Comparison of ENCODE assay signal across 24 cellular contexts in genomic region chr4:153274967-153275366, GRCh38.
DNase-seq lines count a peak whose midpoint lies in the region; ATAC-seq, FAIRE-seq and TF ChIP-seq lines count a peak whose summit lies in the region.
"Had no signal": no experiment of that assay in that cellular context is flagged by ENCODE, and none has a peak within 500 bp of the region (broad histone marks: within the 10 kb centered on the region; RNA-seq: fewer than 3 reads in every experiment).

No MANE protein-coding gene starts in this region.

- H3K27me3 ChIP-seq in mammary epithelial cell (ENCODE audit: insufficient read depth, low read length): no peaks in the 10 kb centered on the region

- no peak overlapping the region for H3K27ac ChIP-seq in mammary epithelial cell (ENCODE audit: insufficient read depth, low read depth, low read length)
- H3K27ac ChIP-seq: left ventricle myocardium inferior had no signal

- H3K79me2 ChIP-seq in mammary epithelial cell (ENCODE audit: insufficient read depth, low read length): no peaks in the 10 kb centered on the region

- POLR2A ChIA-PET in activated CD4-positive, alpha-beta T cell treated with anti-CD3 and anti-CD28 coated beads for 36 hours (lab: Charles Lee): no interaction called here

- H2AFZ ChIP-seq in mammary epithelial cell (ENCODE audit: low read depth, low read length): no peak overlapping the region

- H3K4me2 ChIP-seq in mammary epithelial cell (ENCODE audit: insufficient read depth, low read depth, low read length): no peak overlapping the region

- no TSS peak for BruUV-seq in mammary epithelial cell (replicated peaks; lab: Mats Ljungman, UMichigan)

- H3K36me3 ChIP-seq in mammary epithelial cell (ENCODE audit: insufficient read depth, low read length): no peaks in the 10 kb centered on the region

- WGBS in mammary epithelial cell (ENCODE audit: low coverage, missing lambda C conversion rate): 81% methylated on average over 2 of the region's 2 CpGs

- no peaks in the 10 kb centered on the region for H3K27me3 Mint-ChIP-seq in activated CD4-positive, alpha-beta T cell treated with anti-CD3 and anti-CD28 coated beads for 36 hours
- H3K27me3 Mint-ChIP-seq: CD4-positive, CD25-positive, alpha-beta regulatory T cell had no signal

- FAIRE-seq in islet of Langerhans (lab: Jason Lieb, UNC): peak; percentile 84
- FAIRE-seq: GM19239, TTC549 had no signal

- H3K9me3 ChIP-seq in mammary epithelial cell (replicated peaks; ENCODE audit: insufficient read depth, low read length): no peaks in the 10 kb centered on the region
- H3K9me3 ChIP-seq: left ventricle myocardium inferior had no signal

- H3K9ac ChIP-seq in mammary epithelial cell (ENCODE audit: insufficient read depth, low read length): no peak overlapping the region

- dilution Hi-C loops in mammary epithelial cell (cut with HindIII; ENCODE audit: low sequenced_read_pairs): no loop called here

- no peaks in the 10 kb centered on the region for H3K36me3 Mint-ChIP-seq in activated CD4-positive, alpha-beta T cell treated with anti-CD3 and anti-CD28 coated beads for 36 hours (ENCODE audit: low read depth)
- H3K36me3 Mint-ChIP-seq: CD4-positive, CD25-positive, alpha-beta regulatory T cell; natural killer cell treated with Interleukin-12 subunit alpha and Interleukin-12 subunit beta and Interleukin-15 and Interleukin-18, amount 100 ng/mL, for 72 hours had no signal

- peaks cover 4% of the 10 kb centered on the region for H3K4me1 ChIP-seq in mammary epithelial cell (ENCODE audit: insufficient read depth, low read length)

- no peak overlapping the region for H3K4me3 ChIP-seq in mammary epithelial cell (replicated peaks in 1 of 3; ENCODE audit: insufficient read depth in 1 of 3, low read depth in 2 of 3, low read length in 3 of 3)
- H3K4me3 ChIP-seq: left ventricle myocardium inferior had no signal

- H4K20me1 ChIP-seq in mammary epithelial cell (ENCODE audit: insufficient read depth, low read length): no peaks in the 10 kb centered on the region

- intact Hi-C loops in activated CD4-positive, alpha-beta T cell treated with anti-CD3 and anti-CD28 coated beads for 36 hours (cut with DNase I, micrococcal nuclease): no loop called here
- intact Hi-C loops in mammary epithelial cell (cut with micrococcal nuclease): no loop called here

- in situ Hi-C loops in mammary epithelial cell (cut with MboI; ENCODE audit: low sequenced_read_pairs in 2 of 2): no loop called here

- no peak overlapping the region for H3K27ac Mint-ChIP-seq in activated CD4-positive, alpha-beta T cell treated with anti-CD3 and anti-CD28 coated beads for 36 hours
- H3K27ac Mint-ChIP-seq: CD4-positive, CD25-positive, alpha-beta regulatory T cell; natural killer cell treated with Interleukin-12 subunit alpha and Interleukin-12 subunit beta and Interleukin-15 and Interleukin-18, amount 100 ng/mL, for 72 hours had no signal

- no peak overlapping the region for H3K4me3 Mint-ChIP-seq in activated CD4-positive, alpha-beta T cell treated with anti-CD3 and anti-CD28 coated beads for 36 hours
- H3K4me3 Mint-ChIP-seq: CD4-positive, CD25-positive, alpha-beta regulatory T cell; natural killer cell treated with Interleukin-12 subunit alpha and Interleukin-12 subunit beta and Interleukin-15 and Interleukin-18, amount 100 ng/mL, for 72 hours had no signal

- no peaks in the 10 kb centered on the region for H3K9me3 Mint-ChIP-seq in activated CD4-positive, alpha-beta T cell treated with anti-CD3 and anti-CD28 coated beads for 36 hours (ENCODE audit: low read depth)
- H3K9me3 Mint-ChIP-seq: natural killer cell treated with Interleukin-12 subunit alpha and Interleukin-12 subunit beta and Interleukin-15 and Interleukin-18, amount 100 ng/mL, for 72 hours had no signal

- peak; percentile 64 for ATAC-seq in activated CD4-positive, alpha-beta T cell treated with anti-CD3 and anti-CD28 coated beads for 36 hours
- ATAC-seq in GM18909 (IDR thresholded peaks at IDR 0.05; ENCODE audit: poor library complexity, unreplicated experiment) (no peak), GM18520 (IDR thresholded peaks at IDR 0.05; ENCODE audit: unreplicated experiment) (no peak), HG03039 (IDR thresholded peaks at IDR 0.05; ENCODE audit: unreplicated experiment) (no peak)
- ATAC-seq: HCT116; natural killer cell treated with Interleukin-12 subunit alpha and Interleukin-12 subunit beta and Interleukin-15 and Interleukin-18, amount 100 ng/mL, for 72 hours had no signal

- TF ChIP-seq CTCF in mammary epithelial cell (conservative IDR thresholded peaks at IDR 0.05 in 1 of 2, IDR thresholded peaks at IDR 0.05 in 1 of 2; ENCODE audit: extremely low read depth in 1 of 2, insufficient read depth in 1 of 2, low read depth in 1 of 2, low read length in 2 of 2): no peak

- CTCF ChIA-PET in activated CD4-positive, alpha-beta T cell treated with anti-CD3 and anti-CD28 coated beads for 36 hours (lab: Charles Lee): no interaction called here
- CTCF ChIA-PET in mammary epithelial cell (lab: Charles Lee; ENCODE audit: low non-redundant PET): no interaction called here

- no peak for DNase-seq in activated CD4-positive, alpha-beta T cell treated with anti-CD3 and anti-CD28 coated beads for 36 hours
- DNase-seq in activated CD4-positive, alpha-beta T cell treated with anti-CD3 and anti-CD28 coated beads, Interleukin-2, amount 50 U/mL, for 48 hours: no peak
- DNase-seq in mammary epithelial cell (peak; percentile 43), renal cortical epithelial cell (ENCODE audit: low read depth) (peak; percentile 78)
- DNase-seq: activated CD4-positive, alpha-beta T cell treated with anti-CD3 and anti-CD28 coated beads for 1 hour; activated gamma-delta T cell treated with Interleukin-2 at 50 U/mL for 16 hours; CD4-positive, CD25-positive, alpha-beta regulatory T cell; effector CD4-positive, alpha-beta T cell; erythroblast; head of caudate nucleus; Kasumi-1; left ventricle myocardium inferior; NCI-H146; retina; RPMI8226; stimulated activated CD4-positive, alpha-beta T cell treated with anti-CD3 and anti-CD28 coated beads, Interleukin-2, amount 100 ng/mL, for 24 hours had no signal

- H3K4me1 Mint-ChIP-seq in activated CD4-positive, alpha-beta T cell treated with anti-CD3 and anti-CD28 coated beads for 36 hours: no peaks in the 10 kb centered on the region

Comparison
In these comparisons a context has a peak if more than half of its experiments do, and no peak if none do; other contexts are left out.
1. DNase-seq: peak in mammary epithelial cell (single experiment) and renal cortical epithelial cell (single experiment); none in activated CD4-positive, alpha-beta T cell treated with anti-CD3 and anti-CD28 coated beads for 36 hours (single experiment) and activated CD4-positive, alpha-beta T cell treated with anti-CD3 and anti-CD28 coated beads, Interleukin-2, amount 50 U/mL, for 48 hours (0 of 2).